In genomic region chr15:31051646-31052045, GRCh38 we compare ENCODE assay signal across 16 cellular contexts. TPM values are rescaled to one million over a fixed set of nuclear protein-coding genes. Genes with fewer than 3 reads are reported as not detected.
"Had no signal": no experiment of that assay in that cellular context is flagged by ENCODE, and none has a peak within 500 bp of the region (broad histone marks: within the 10 kb centered on the region; RNA-seq: fewer than 3 reads in every experiment).

No MANE protein-coding gene starts in this region.

- DNase-seq: activated CD4-positive, alpha-beta T cell treated with anti-CD3 and anti-CD28 coated beads, Interleukin-2, amount 50 U/mL, for 48 hours; activated CD4-positive, CD25-positive, alpha-beta regulatory T cell treated with anti-CD3 and anti-CD28 coated beads, Interleukin-2, amount 50 U/mL, for 72 hours; activated effector memory CD4-positive, alpha-beta T cell treated with anti-CD3 and anti-CD28 coated beads, Interleukin-2, amount 50 U/mL, for 16 hours; activated naive CD8-positive, alpha-beta T cell treated with anti-CD3 and anti-CD28 coated beads for 36 hours; activated T-cell treated with anti-CD3 and anti-CD28 coated beads, Interleukin-2, amount 50 U/mL, for 4 hours; dorsolateral prefrontal cortex; glutamatergic neuron; lower lobe of right lung; nucleus accumbens; right cardiac atrium; small intestine; T-helper 17 cell; transverse colon had no signal

- H3K27ac ChIP-seq: ascending aorta, dorsolateral prefrontal cortex, lower lobe of right lung, transverse colon had no signal

- H3K36me3 ChIP-seq: ascending aorta, lower lobe of right lung, transverse colon had no signal

- H3K9me3 ChIP-seq: ascending aorta, lower lobe of right lung, transverse colon had no signal

- H3K4me3 ChIP-seq: ascending aorta, dorsolateral prefrontal cortex, lower lobe of right lung, transverse colon had no signal

- H3K27me3 ChIP-seq: ascending aorta, transverse colon had no signal

- H3K4me1 Mint-ChIP-seq: mesothelial cell of epicardium had no signal

- H3K9me3 Mint-ChIP-seq: activated naive CD8-positive, alpha-beta T cell treated with anti-CD3 and anti-CD28 coated beads for 36 hours; activated T-cell treated with anti-CD3 and anti-CD28 coated beads, Interleukin-2, amount 50 U/mL, for 4 hours had no signal

- H3K4me3 Mint-ChIP-seq: activated naive CD8-positive, alpha-beta T cell treated with anti-CD3 and anti-CD28 coated beads for 36 hours; activated T-cell treated with anti-CD3 and anti-CD28 coated beads, Interleukin-2, amount 50 U/mL, for 4 hours; mesothelial cell of epicardium; T-helper 17 cell had no signal

- H3K27me3 Mint-ChIP-seq: activated naive CD8-positive, alpha-beta T cell treated with anti-CD3 and anti-CD28 coated beads for 36 hours had no signal

- H3K36me3 Mint-ChIP-seq: activated naive CD8-positive, alpha-beta T cell treated with anti-CD3 and anti-CD28 coated beads for 36 hours; mesothelial cell of epicardium had no signal

- ATAC-seq: activated T-cell treated with anti-CD3 and anti-CD28 coated beads, Interleukin-2, amount 50 U/mL, for 4 hours; right cardiac atrium; T-helper 17 cell had no signal

- H3K27ac Mint-ChIP-seq: activated naive CD8-positive, alpha-beta T cell treated with anti-CD3 and anti-CD28 coated beads for 36 hours; mesothelial cell of epicardium; T-helper 17 cell had no signal

- H3K4me1 ChIP-seq: ascending aorta, transverse colon had no signal

RNA-seq across cellular contexts. Expression of gene TRPM1, which starts 49.9 kb away (rescaled TPM):
- total RNA-seq: activated naive CD8-positive, alpha-beta T cell treated with anti-CD3 and anti-CD28 coated beads for 36 hours; activated T-cell treated with anti-CD3 and anti-CD28 coated beads, Interleukin-2, amount 50 U/mL, for 4 hours; ascending aorta; lower lobe of right lung; mesothelial cell of epicardium; posterior vena cava; right cardiac atrium; T-helper 17 cell; transverse colon had no signal
